In genomic region chr1:207853372-207853757, GRCh38 we compare ENCODE assay signal across 15 cellular contexts. TPM values are rescaled to one million over a fixed set of nuclear protein-coding genes. Genes with fewer than 3 reads are reported as not detected.
DNase-seq lines count a peak whose midpoint lies in the region; ATAC-seq and TF ChIP-seq lines count a peak whose summit lies in the region.
"Had no signal": no experiment of that assay in that cellular context is flagged by ENCODE, and none has a peak within 500 bp of the region (broad histone marks: within the 10 kb centered on the region; RNA-seq: fewer than 3 reads in every experiment).

No MANE protein-coding gene starts in this region.

- H2AFZ ChIP-seq in OCI-LY7 (ENCODE audit: low read length) = no peak overlapping the region
- H2AFZ ChIP-seq: PC-9 had no signal

- no TSS peak for BruUV-seq in OCI-LY7 (replicated peaks; lab: Mats Ljungman, UMichigan)

- peaks cover 48% of the 10 kb centered on the region for H3K36me3 Mint-ChIP-seq in activated CD8-positive, alpha-beta memory T cell treated with anti-CD3 and anti-CD28 coated beads, Interleukin-2, amount 10 ng/mL, durations not matched to agents 7 days and 5 days
- H3K36me3 Mint-ChIP-seq in dendritic cell treated with granulocyte-macrophage colony-stimulating factor and Interleukin-4, amounts not matched to agents 40 ng/mL and 50 ng/mL, for 4 days (ENCODE audit: low read depth) = peaks cover 54% of the 10 kb centered on the region

- H4K20me1 ChIP-seq in OCI-LY7 (ENCODE audit: insufficient read depth, low read length) = no peaks in the 10 kb centered on the region

- POLR2A ChIA-PET in OCI-LY7 (lab: Charles Lee) = no interaction called here

- CTCF ChIA-PET in activated CD8-positive, alpha-beta memory T cell treated with anti-CD3 and anti-CD28 coated beads, Interleukin-2, amount 10 ng/mL, durations not matched to agents 7 days and 5 days (lab: Charles Lee) = no interaction called here
- CTCF ChIA-PET in OCI-LY7 (lab: Charles Lee; ENCODE audit: unreplicated experiment) = no interaction called here

- H3K4me2 ChIP-seq in OCI-LY7 (ENCODE audit: low read length) = no peak overlapping the region
- H3K4me2 ChIP-seq: PC-9 had no signal

- no peaks in the 10 kb centered on the region for H3K9me3 Mint-ChIP-seq in activated CD8-positive, alpha-beta memory T cell treated with anti-CD3 and anti-CD28 coated beads, Interleukin-2, amount 10 ng/mL, durations not matched to agents 7 days and 5 days (ENCODE audit: low read depth)
- no peaks in the 10 kb centered on the region for H3K9me3 Mint-ChIP-seq in dendritic cell treated with granulocyte-macrophage colony-stimulating factor and Interleukin-4, amounts not matched to agents 40 ng/mL and 50 ng/mL, for 4 days
- H3K9me3 Mint-ChIP-seq: activated CD4-positive, alpha-beta memory T cell treated with anti-CD3 and anti-CD28 coated beads, Interleukin-2, amount 10 ng/mL, durations not matched to agents 7 days and 5 days; T-helper 1 cell treated with Interleukin-12 subunit alpha and Interleukin-12 subunit beta and Interleukin-4 antibody, amounts not matched to agents 30 μg/mL and 1 μg/mL, for 36 hours had no signal

- no peak for TF ChIP-seq RAD21 in liver (IDR thresholded peaks at IDR 0.05)

- H3K9me3 ChIP-seq in liver (ENCODE audit: control insufficient read depth in 4 of 4, low read length in 3 of 4) = no peaks in the 10 kb centered on the region
- no peaks in the 10 kb centered on the region for H3K9me3 ChIP-seq in subcutaneous abdominal adipose tissue (ENCODE audit: control insufficient read depth in 5 of 5, low read length in 5 of 5)
- H3K9me3 ChIP-seq in OCI-LY7 (ENCODE audit: low read length) = no peaks in the 10 kb centered on the region

- 48% methylated on average over 1 of the region's 1 CpG for WGBS in liver

- no peak for TF ChIP-seq CTCF in liver (IDR thresholded peaks at IDR 0.05; ENCODE audit: low read depth, low read length, missing input control)
- TF ChIP-seq CTCF in OCI-LY7 (conservative IDR thresholded peaks at IDR 0.05; ENCODE audit: low read length) = no peak

- intact Hi-C loops in dendritic cell treated with granulocyte-macrophage colony-stimulating factor and Interleukin-4, amounts not matched to agents 40 ng/mL and 50 ng/mL, for 4 days (cut with micrococcal nuclease) = no loop called here
- intact Hi-C loops in OCI-LY7 (cut with micrococcal nuclease; ENCODE audit: unreplicated experiment) = no loop called here

- H3K4me3 Mint-ChIP-seq in activated CD8-positive, alpha-beta memory T cell treated with anti-CD3 and anti-CD28 coated beads, Interleukin-2, amount 10 ng/mL, durations not matched to agents 7 days and 5 days = no peak overlapping the region
- H3K4me3 Mint-ChIP-seq in dendritic cell treated with granulocyte-macrophage colony-stimulating factor and Interleukin-4, amounts not matched to agents 40 ng/mL and 50 ng/mL, for 4 days = no peak overlapping the region
- H3K4me3 Mint-ChIP-seq: activated CD4-positive, alpha-beta memory T cell treated with anti-CD3 and anti-CD28 coated beads, Interleukin-2, amount 10 ng/mL, durations not matched to agents 7 days and 5 days had no signal

- H3K79me2 ChIP-seq in OCI-LY7 (ENCODE audit: insufficient read depth, low read depth, low read length) = no peaks in the 10 kb centered on the region

- peak; percentile 47 for DNase-seq in activated CD8-positive, alpha-beta memory T cell treated with anti-CD3 and anti-CD28 coated beads for 24 hours
- no peak for DNase-seq in activated CD8-positive, alpha-beta memory T cell treated with anti-CD3 and anti-CD28 coated beads, Interleukin-2, amount 10 ng/mL, durations not matched to agents 7 days and 5 days
- DNase-seq in OCI-LY7 (ENCODE audit: low spot score) = no peak
- DNase-seq in DMS 273 (lab: John Stamatoyannopoulos, UW; ENCODE audit: unreplicated experiment) = no peak
- no peak for DNase-seq in D341Med (ENCODE audit: low spot score)
- DNase-seq: activated CD4-positive, alpha-beta memory T cell treated with anti-CD3 and anti-CD28 coated beads, Interleukin-2, amount 10 ng/mL, durations not matched to agents 7 days and 5 days; activated naive CD4-positive, alpha-beta T cell treated with Interleukin-2 at 50 U/mL for 16 hours; DMS153; PC-9 had no signal

- H3K27me3 Mint-ChIP-seq in activated CD8-positive, alpha-beta memory T cell treated with anti-CD3 and anti-CD28 coated beads, Interleukin-2, amount 10 ng/mL, durations not matched to agents 7 days and 5 days = no peaks in the 10 kb centered on the region
- no peaks in the 10 kb centered on the region for H3K27me3 Mint-ChIP-seq in dendritic cell treated with granulocyte-macrophage colony-stimulating factor and Interleukin-4, amounts not matched to agents 40 ng/mL and 50 ng/mL, for 4 days
- H3K27me3 Mint-ChIP-seq: activated CD4-positive, alpha-beta memory T cell treated with anti-CD3 and anti-CD28 coated beads, Interleukin-2, amount 10 ng/mL, durations not matched to agents 7 days and 5 days had no signal

- H3K27ac ChIP-seq in liver (ENCODE audit: low read depth in 1 of 2, low read length in 2 of 2) (no peak overlapping the region), subcutaneous abdominal adipose tissue (ENCODE audit: low read depth, low read length) (peak overlapping the region; percentile 26), OCI-LY7 (ENCODE audit: low read depth, low read length, poor library complexity, severe bottlenecking) (no peak overlapping the region)
- H3K27ac ChIP-seq: PC-9 had no signal

- ATAC-seq in activated CD8-positive, alpha-beta memory T cell treated with anti-CD3 and anti-CD28 coated beads, Interleukin-2, amount 10 ng/mL, durations not matched to agents 7 days and 5 days = no peak

- H3K4me1 ChIP-seq in liver (ENCODE audit: control insufficient read depth in 4 of 4, insufficient read depth in 4 of 4, low read length in 3 of 4) = peaks cover 0 to 8% (median 6%) of the 10 kb centered on the region in 4 donors
- H3K4me1 ChIP-seq in subcutaneous abdominal adipose tissue (ENCODE audit: control insufficient read depth in 5 of 5, insufficient read depth in 5 of 5, low read length in 5 of 5) = peaks cover 8 to 63% (median 46%) of the 10 kb centered on the region in 5 donors
- no peaks in the 10 kb centered on the region for H3K4me1 ChIP-seq in OCI-LY7 (ENCODE audit: insufficient read depth, low read length, poor library complexity, severe bottlenecking)

- H3K27me3 ChIP-seq in liver (ENCODE audit: control insufficient read depth in 4 of 4, insufficient read depth in 4 of 4, low read length in 3 of 4) (no peaks in the 10 kb centered on the region), subcutaneous abdominal adipose tissue (ENCODE audit: control insufficient read depth in 5 of 5, insufficient read depth in 4 of 5, low read length in 5 of 5) (no peaks in the 10 kb centered on the region)

- no peaks in the 10 kb centered on the region for H3K9me2 ChIP-seq in OCI-LY7 (ENCODE audit: insufficient read depth, low read length)

- peaks cover 60% of the 10 kb centered on the region for H3K4me1 Mint-ChIP-seq in activated CD8-positive, alpha-beta memory T cell treated with anti-CD3 and anti-CD28 coated beads, Interleukin-2, amount 10 ng/mL, durations not matched to agents 7 days and 5 days
- H3K4me1 Mint-ChIP-seq in dendritic cell treated with granulocyte-macrophage colony-stimulating factor and Interleukin-4, amounts not matched to agents 40 ng/mL and 50 ng/mL, for 4 days (ENCODE audit: low read depth) = peaks cover 81% of the 10 kb centered on the region

- no peaks in the 10 kb centered on the region for H3K36me3 ChIP-seq in liver (ENCODE audit: control insufficient read depth in 4 of 4, insufficient read depth in 3 of 4, low read depth in 1 of 4, low read length in 3 of 4)
- peaks cover 0 to 16% (median 9%) of the 10 kb centered on the region in 5 donors for H3K36me3 ChIP-seq in subcutaneous abdominal adipose tissue (ENCODE audit: control insufficient read depth in 5 of 5, insufficient read depth in 5 of 5, low read length in 5 of 5)
- no peaks in the 10 kb centered on the region for H3K36me3 ChIP-seq in OCI-LY7 (ENCODE audit: insufficient read depth, low read length)

- H3K9ac ChIP-seq in liver (ENCODE audit: low read depth in 1 of 2, low read length in 2 of 2) (no peak overlapping the region), subcutaneous abdominal adipose tissue (ENCODE audit: low read length in 5 of 5) (no peak overlapping the region)

- H3K27ac Mint-ChIP-seq in activated CD8-positive, alpha-beta memory T cell treated with anti-CD3 and anti-CD28 coated beads, Interleukin-2, amount 10 ng/mL, durations not matched to agents 7 days and 5 days = no peak overlapping the region
- peak overlapping the region; percentile 79 for H3K27ac Mint-ChIP-seq in dendritic cell treated with granulocyte-macrophage colony-stimulating factor and Interleukin-4, amounts not matched to agents 40 ng/mL and 50 ng/mL, for 4 days
- H3K27ac Mint-ChIP-seq: activated CD4-positive, alpha-beta memory T cell treated with anti-CD3 and anti-CD28 coated beads, Interleukin-2, amount 10 ng/mL, durations not matched to agents 7 days and 5 days; T-helper 1 cell treated with Interleukin-12 subunit alpha and Interleukin-12 subunit beta and Interleukin-4 antibody, amounts not matched to agents 30 μg/mL and 1 μg/mL, for 36 hours had no signal

- H3K4me3 ChIP-seq in liver (ENCODE audit: low read depth in 1 of 3, low read length in 3 of 3) (no peak overlapping the region), subcutaneous abdominal adipose tissue (ENCODE audit: low read depth in 1 of 5, low read length in 5 of 5) (no peak overlapping the region), OCI-LY7 (ENCODE audit: low read depth, low read length, poor library complexity, severe bottlenecking) (no peak overlapping the region)
- H3K4me3 ChIP-seq: PC-9 had no signal

TF ChIP-seq in liver, 16 proteins besides CTCF, POLR2A, EP300 and RAD21 (continues in another document):
- no peak for TF ChIP-seq ZBTB33 (IDR thresholded peaks at IDR 0.05)

RNA-seq across cellular contexts. Expression of gene CD34, which starts 57.6 kb away (rescaled TPM):
- under 1 TPM; 0.02 to 0.06 TPM for total RNA-seq in activated CD8-positive, alpha-beta memory T cell treated with anti-CD3 and anti-CD28 coated beads, Interleukin-2, amount 10 ng/mL, durations not matched to agents 7 days and 5 days
- total RNA-seq in liver = 1 to 10 TPM; 1.5 TPM
- 1 to 10 TPM; 2.0 to 4.0 TPM for polyA plus RNA-seq in liver
- not detected in 2 replicates for total RNA-seq in OCI-LY7 (2014; rRNA removed; shearing (Covaris generic))
- total RNA-seq in OCI-LY7 (2022) = not detected in 2 replicates
- total RNA-seq: A673, PC-9 had no signal
- polyA plus RNA-seq: neural cell had no signal
